23 cellular contexts compared by ENCODE assay signal in the genomic region with DNA sequence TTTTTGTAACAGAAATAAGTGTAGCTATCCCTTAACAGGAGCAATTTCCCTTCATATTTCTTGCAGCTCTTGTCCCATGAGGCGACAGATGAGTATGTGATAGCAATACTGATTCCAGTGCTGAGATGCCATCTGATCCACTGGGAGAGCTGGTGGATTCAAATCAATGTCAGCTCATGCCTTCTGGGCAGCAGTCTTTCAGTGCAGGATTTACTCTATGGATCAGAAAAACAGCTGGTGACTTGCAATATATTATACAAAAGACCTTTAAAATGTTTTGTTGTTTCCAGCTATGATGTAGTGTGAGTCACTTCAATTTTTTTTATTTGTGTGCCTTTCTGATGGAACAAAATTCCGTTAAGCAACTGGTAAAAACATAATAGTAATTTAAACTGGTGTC.
DNase-seq lines count a peak whose midpoint lies in the region; ATAC-seq and TF ChIP-seq lines count a peak whose summit lies in the region.
"Had no signal": no experiment of that assay in that cellular context is flagged by ENCODE, and none has a peak within 500 bp of the region (broad histone marks: within the 10 kb centered on the region; RNA-seq: fewer than 3 reads in every experiment).

No MANE protein-coding gene starts in this region.

- CTCF ChIA-PET in CD4-positive, alpha-beta memory T cell (lab: Charles Lee; ENCODE audit: partially characterized antibody) = no interaction called here

- WGBS in heart right ventricle, 2 donors = 84 to 85% methylated on average over 2 of the region's 2 CpGs

- H3K27me3 ChIP-seq in MG63 = no peaks in the 10 kb centered on the region
- H3K27me3 ChIP-seq in heart right ventricle = no peaks in the 10 kb centered on the region
- H3K27me3 ChIP-seq in CD4-positive, alpha-beta memory T cell (ENCODE audit: insufficient read depth, low read length) = no peaks in the 10 kb centered on the region

- H3K9me3 Mint-ChIP-seq in brain (peaks cover 0 to 6% (median 3%) of the 10 kb centered on the region in 5 experiments), glutamatergic neuron (ENCODE audit: unreplicated experiment) (peaks cover 11% of the 10 kb centered on the region)
- H3K9me3 Mint-ChIP-seq in CD4-positive, alpha-beta memory T cell = peaks cover 0 to 3% (median 0%) of the 10 kb centered on the region in 8 donors
- H3K9me3 Mint-ChIP-seq: CD8-positive, alpha-beta T cell; HFFc6 had no signal

- peak overlapping the region in 3 of 5 experiments; percentile 53 to 83 (median 66) for H3K27ac Mint-ChIP-seq in brain
- peak overlapping the region; percentile 96 for H3K27ac Mint-ChIP-seq in glutamatergic neuron (ENCODE audit: unreplicated experiment)
- no peak overlapping the region for H3K27ac Mint-ChIP-seq in CD4-positive, alpha-beta memory T cell
- H3K27ac Mint-ChIP-seq: CD8-positive, alpha-beta T cell; HFFc6 had no signal

- H3K27ac ChIP-seq in heart right ventricle = no peak overlapping the region
- H3K27ac ChIP-seq in CD4-positive, alpha-beta memory T cell (ENCODE audit: low read depth, low read length) = no peak overlapping the region

- ATAC-seq in heart right ventricle = no peak
- ATAC-seq: CD8-positive, alpha-beta T cell; GM12878; SK-N-SH treated with all-trans-retinoic acid at 6 μM for 48 hours had no signal

- peaks cover 55% of the 10 kb centered on the region for H3K4me1 Mint-ChIP-seq in brain
- peaks cover 59% of the 10 kb centered on the region for H3K4me1 Mint-ChIP-seq in glutamatergic neuron (ENCODE audit: low read depth, unreplicated experiment)
- H3K4me1 Mint-ChIP-seq in CD4-positive, alpha-beta memory T cell = no peaks in the 10 kb centered on the region

- no peaks in the 10 kb centered on the region for H3K9me3 ChIP-seq in MG63
- no peaks in the 10 kb centered on the region for H3K9me3 ChIP-seq in heart right ventricle
- no peaks in the 10 kb centered on the region for H3K9me3 ChIP-seq in CD4-positive, alpha-beta memory T cell (ENCODE audit: control insufficient read depth in 1 of 2, low read length in 2 of 2)
- H3K9me3 ChIP-seq: Caco-2 had no signal

- H3K27me3 Mint-ChIP-seq in brain = peaks cover 10% of the 10 kb centered on the region
- H3K27me3 Mint-ChIP-seq in glutamatergic neuron (ENCODE audit: unreplicated experiment) = peaks cover 6% of the 10 kb centered on the region
- peaks cover 0 to 4% of the 10 kb centered on the region in 2 donors for H3K27me3 Mint-ChIP-seq in CD4-positive, alpha-beta memory T cell

- no peak overlapping the region for H3K4me3 ChIP-seq in MG63
- H3K4me3 ChIP-seq in heart right ventricle = no peak overlapping the region
- H3K4me3 ChIP-seq in CD4-positive, alpha-beta memory T cell (ENCODE audit: low read length in 2 of 2) = no peak overlapping the region
- H3K4me3 ChIP-seq: GM12878, HAP-1 had no signal

- intact Hi-C loops in heart right ventricle (cut with DNase I) = no loop called here
- intact Hi-C loops in CD4-positive, alpha-beta memory T cell (cut with micrococcal nuclease) = no loop called here

- H3K36me3 Mint-ChIP-seq in brain = no peaks in the 10 kb centered on the region
- H3K36me3 Mint-ChIP-seq in glutamatergic neuron (ENCODE audit: unreplicated experiment) = peaks cover 3% of the 10 kb centered on the region
- no peaks in the 10 kb centered on the region for H3K36me3 Mint-ChIP-seq in CD4-positive, alpha-beta memory T cell
- H3K36me3 Mint-ChIP-seq: CD8-positive, alpha-beta T cell had no signal

- H3K4me1 ChIP-seq in heart right ventricle = no peaks in the 10 kb centered on the region
- no peaks in the 10 kb centered on the region for H3K4me1 ChIP-seq in CD4-positive, alpha-beta memory T cell (ENCODE audit: insufficient read depth, low read length)
- H3K4me1 ChIP-seq: Caco-2, HAP-1 had no signal

- H3K36me3 ChIP-seq in MG63 (no peaks in the 10 kb centered on the region), heart right ventricle (no peaks in the 10 kb centered on the region)
- no peaks in the 10 kb centered on the region for H3K36me3 ChIP-seq in CD4-positive, alpha-beta memory T cell (ENCODE audit: insufficient read depth, low read length)
- H3K36me3 ChIP-seq: HAP-1 had no signal

- POLR2A ChIA-PET in CD4-positive, alpha-beta memory T cell (lab: Charles Lee; ENCODE audit: partially characterized antibody) = no interaction called here

- DNase-seq in MG63 (peak; percentile 5), glutamatergic neuron (no peak), retina (peak; percentile 37), cerebellar nuclear complex (lab: John Stamatoyannopoulos, UW) (no peak), heart right ventricle (no peak)
- no peak for DNase-seq in CD4-positive, alpha-beta memory T cell
- DNase-seq: C1 segment of cervical spinal cord; Caco-2; CD8-positive, alpha-beta T cell; EL; GDM1; GOT3; HFFc6; KBM-7; MM.1S; NCI-H2029; NCI-H226; NCI-H510A; NCI-H774 had no signal

- H3K4me3 Mint-ChIP-seq in brain (no peak overlapping the region), glutamatergic neuron (ENCODE audit: unreplicated experiment) (peak overlapping the region; percentile 72)
- H3K4me3 Mint-ChIP-seq in CD4-positive, alpha-beta memory T cell = no peak overlapping the region
- H3K4me3 Mint-ChIP-seq: CD8-positive, alpha-beta T cell; HFFc6 had no signal

- no peak for TF ChIP-seq CTCF in brain (conservative IDR thresholded peaks at IDR 0.05)
- no peak for TF ChIP-seq CTCF in glutamatergic neuron (IDR thresholded peaks at IDR 0.05; ENCODE audit: partially characterized antibody, unreplicated experiment)
- TF ChIP-seq CTCF in heart right ventricle (IDR thresholded peaks at IDR 0.05) = no peak

Comparison
In these comparisons a context has a peak if more than half of its experiments do, and no peak if none do; other contexts are left out.
1. DNase-seq: peak in MG63 (single experiment) and retina (single experiment); none in glutamatergic neuron (single experiment), cerebellar nuclear complex (0 of 2), heart right ventricle (0 of 2) and CD4-positive, alpha-beta memory T cell (0 of 5).
2. H3K27ac Mint-ChIP-seq: peak in brain (3 of 5) and glutamatergic neuron (single experiment); none in CD4-positive, alpha-beta memory T cell (0 of 7).